ENCODE assay signal across 15 cellular contexts in the genomic region with DNA sequence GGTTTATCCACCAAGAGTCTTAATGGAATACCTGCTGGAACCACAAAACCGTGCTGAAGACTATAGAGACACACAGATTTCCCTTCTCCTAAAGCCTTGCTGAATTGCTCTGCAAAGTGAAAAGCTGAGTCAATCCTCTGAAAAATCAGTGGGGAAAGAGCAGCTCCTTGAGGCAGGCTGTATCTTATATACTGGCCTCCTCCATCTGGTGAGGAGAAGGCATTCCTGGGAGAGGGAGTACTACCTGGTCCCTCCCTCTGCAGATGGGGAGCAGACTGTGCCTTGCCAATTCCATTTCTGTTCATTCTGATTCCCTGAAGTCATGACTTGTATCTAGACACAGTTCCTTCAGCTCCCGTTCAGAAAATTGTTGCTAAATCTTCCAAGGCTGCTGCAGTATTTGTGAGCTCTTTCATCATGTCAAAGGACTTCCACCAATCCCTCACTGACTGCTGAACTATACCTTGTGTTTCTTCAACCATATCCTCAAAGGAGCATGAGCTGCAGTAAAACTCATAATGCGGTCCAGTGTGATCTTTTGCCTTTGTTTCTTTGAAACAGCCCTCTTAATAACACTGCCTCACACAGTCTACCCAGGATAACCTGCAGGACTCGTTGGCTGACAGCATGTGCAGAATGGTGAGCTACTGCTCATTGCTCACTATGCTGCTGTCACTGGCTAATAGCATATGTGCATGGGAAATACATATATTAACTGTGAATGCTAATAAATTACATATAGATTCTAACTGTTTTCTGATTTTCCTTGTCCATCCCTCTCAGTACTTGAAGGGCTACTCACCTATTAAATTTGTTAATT.
DNase-seq lines count a peak whose midpoint lies in the region; ATAC-seq and TF ChIP-seq lines count a peak whose summit lies in the region.
"Had no signal": no experiment of that assay in that cellular context is flagged by ENCODE, and none has a peak within 500 bp of the region (broad histone marks: within the 10 kb centered on the region; RNA-seq: fewer than 3 reads in every experiment).

No MANE protein-coding gene starts in this region.

- DNase-seq in GM03348 (ENCODE audit: low spot score) (peak; percentile 85), NCI-H526 treated with DMSO at 0.1 percent for 48 hours (lab: John Stamatoyannopoulos, UW) (peak; percentile 5), choroid plexus epithelial cell (ENCODE audit: low read depth) (peak; percentile 92), skeletal muscle cell (ENCODE audit: low read depth) (peak; percentile 78), posterior cingulate gyrus (no peak), osteocyte (ENCODE audit: extremely low spot score, unreplicated experiment) (no peak)
- DNase-seq: activated naive CD4-positive, alpha-beta T cell treated with anti-CD3 and anti-CD28 coated beads, Interleukin-2, amount 50 U/mL, for 16 hours; cortex of kidney; DMS53; naive thymus-derived CD8-positive, alpha-beta T cell; NCI-H2081 treated with DMSO at 0.1 percent for 48 hours; OCI-M1 had no signal

- no peak overlapping the region for H3K27ac Mint-ChIP-seq in osteocyte (ENCODE audit: unreplicated experiment)

- no peak overlapping the region for H3K4me3 ChIP-seq in choroid plexus epithelial cell (ENCODE audit: low read depth, low read length)
- no peak overlapping the region for H3K4me3 ChIP-seq in skeletal muscle cell (ENCODE audit: low read depth, low read length)
- H3K4me3 ChIP-seq: skin epidermis, thoracic aorta had no signal

- peak; percentile 44 for TF ChIP-seq CTCF in choroid plexus epithelial cell (conservative IDR thresholded peaks at IDR 0.05; ENCODE audit: low read depth, low read length)
- no peak for TF ChIP-seq CTCF in osteocyte (IDR thresholded peaks at IDR 0.05)

- no peak overlapping the region for H3K4me3 Mint-ChIP-seq in osteocyte (ENCODE audit: unreplicated experiment)
- H3K4me3 Mint-ChIP-seq: naive thymus-derived CD8-positive, alpha-beta T cell had no signal

- no peaks in the 10 kb centered on the region for H3K9me3 Mint-ChIP-seq in osteocyte (ENCODE audit: unreplicated experiment)

- peaks cover 27% of the 10 kb centered on the region for H3K4me1 Mint-ChIP-seq in osteocyte (ENCODE audit: unreplicated experiment)
- H3K4me1 Mint-ChIP-seq: naive thymus-derived CD8-positive, alpha-beta T cell had no signal

- H3K36me3 Mint-ChIP-seq in osteocyte (ENCODE audit: unreplicated experiment) = no peaks in the 10 kb centered on the region

- ATAC-seq in GM19328 (IDR thresholded peaks at IDR 0.05; ENCODE audit: unreplicated experiment) = no peak
- ATAC-seq: naive thymus-derived CD8-positive, alpha-beta T cell had no signal

- no peaks in the 10 kb centered on the region for H3K27me3 Mint-ChIP-seq in osteocyte (ENCODE audit: unreplicated experiment)

- intact Hi-C loops in posterior cingulate gyrus (cut with DNase I) = no loop called here

Comparison
In these comparisons a context has a peak if more than half of its experiments do, and no peak if none do; other contexts are left out.
1. DNase-seq: peak in GM03348 (single experiment), NCI-H526 treated with DMSO at 0.1 percent for 48 hours (single experiment), choroid plexus epithelial cell (single experiment) and skeletal muscle cell (single experiment); none in posterior cingulate gyrus (0 of 10) and osteocyte (single experiment).